Comparison of ENCODE assay signal across 9 cellular contexts in the genomic region with DNA sequence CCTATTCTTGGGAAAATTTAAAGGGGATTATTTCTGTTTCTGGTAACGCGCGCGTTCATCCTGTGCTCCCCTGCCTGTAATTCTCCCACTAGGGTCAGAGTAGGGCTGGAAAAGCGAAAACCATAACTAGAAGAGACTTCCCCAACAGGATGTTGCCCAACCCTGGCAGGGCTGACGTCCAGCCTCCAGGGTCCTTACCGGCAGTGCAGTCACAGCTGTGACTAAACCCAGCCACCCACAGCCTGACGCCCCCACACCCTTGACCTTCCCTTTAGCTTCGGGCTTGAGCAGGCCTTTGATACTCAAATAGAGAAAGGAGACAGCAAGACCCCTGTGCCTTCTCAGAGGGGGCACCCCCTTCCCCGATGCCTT. TPM values are rescaled to one million over a fixed set of nuclear protein-coding genes. Genes with fewer than 3 reads are reported as not detected.
DNase-seq lines count a peak whose midpoint lies in the region; ATAC-seq, FAIRE-seq and TF ChIP-seq lines count a peak whose summit lies in the region.
"Not testable (repeated sequence)": the region's sequence is repeated elsewhere in the genome, so short reads cannot be mapped to it uniquely, and the experiment has no call there.
"Had no signal": no experiment of that assay in that cellular context is flagged by ENCODE, and none has a peak within 500 bp of the region (broad histone marks: within the 10 kb centered on the region; RNA-seq: fewer than 3 reads in every experiment).

No MANE protein-coding gene starts in this region.

- not testable (repeated sequence) for H3K36me3 ChIP-seq in SJCRH30; smooth muscle cell (ENCODE audit: low read depth)

- H3K9me3 Mint-ChIP-seq in activated naive CD4-positive, alpha-beta T cell treated with anti-CD3 and anti-CD28 coated beads, Interleukin-2, amount 50 U/mL, for 72 hours: not testable (repeated sequence)

- H3K27ac ChIP-seq in SJCRH30 (peak overlapping the region; percentile 84), smooth muscle cell (ENCODE audit: low read depth) (peak overlapping the region; percentile 81)

- ATAC-seq in GM19463 (IDR thresholded peaks at IDR 0.05; ENCODE audit: unreplicated experiment): peak; percentile 58
- ATAC-seq in activated naive CD4-positive, alpha-beta T cell treated with anti-CD3 and anti-CD28 coated beads, Interleukin-2, amount 50 U/mL, for 72 hours: peak; percentile 66 to 93

- FAIRE-seq in HTR-8/SVneo (lab: Jason Lieb, UNC): peak; percentile 69

- not testable (repeated sequence) for TF ChIP-seq CTCF in fibroblast of villous mesenchyme (IDR thresholded peaks at IDR 0.05; ENCODE audit: insufficient read depth, low read depth, low read length); smooth muscle cell (IDR thresholded peaks at IDR 0.05; ENCODE audit: borderline replicate concordance, insufficient read depth, poor library complexity, severe bottlenecking)

- H3K4me2 ChIP-seq in smooth muscle cell: not testable (repeated sequence)

- H3K4me1 ChIP-seq in SJCRH30; smooth muscle cell (ENCODE audit: low read depth): not testable (repeated sequence)

- H3K9ac ChIP-seq in smooth muscle cell (ENCODE audit: low read depth): peak overlapping the region; percentile 47

- H3F3A ChIP-seq in smooth muscle cell (ENCODE audit: low read depth): not testable (repeated sequence)

- H4K20me1 ChIP-seq in smooth muscle cell (ENCODE audit: low read depth): not testable (repeated sequence)

- peak; percentile 73 to 74 for DNase-seq in AML-193 (lab: John Stamatoyannopoulos, UW)
- DNase-seq in HTR-8/SVneo (ENCODE audit: insufficient read length, low spot score): peak; percentile 50
- DNase-seq in SJCRH30: peak; percentile 70 to 77
- peak; percentile 8 to 87 for DNase-seq in activated naive CD4-positive, alpha-beta T cell treated with anti-CD3 and anti-CD28 coated beads, Interleukin-2, amount 50 U/mL, for 72 hours (ENCODE audit: low spot score in 2 of 2)
- peak; percentile 92 for DNase-seq in fibroblast of villous mesenchyme (ENCODE audit: low read depth)
- DNase-seq in medulla oblongata (ENCODE audit: extremely low spot score): peak; percentile 58
- DNase-seq in smooth muscle cell (lab: John Stamatoyannopoulos, UW; ENCODE audit: unreplicated experiment): not testable (repeated sequence)

- WGBS in smooth muscle cell (ENCODE audit: low lambda C conversion rate): 46% methylated on average over 9 of the region's 10 CpGs

- H3K79me2 ChIP-seq in smooth muscle cell (ENCODE audit: low read depth): not testable (repeated sequence)

- H3K27me3 ChIP-seq in SJCRH30; smooth muscle cell (ENCODE audit: low read depth): not testable (repeated sequence)

- not testable (repeated sequence) for H2AFZ ChIP-seq in smooth muscle cell (ENCODE audit: low read depth)

- H3K36me3 Mint-ChIP-seq in activated naive CD4-positive, alpha-beta T cell treated with anti-CD3 and anti-CD28 coated beads, Interleukin-2, amount 50 U/mL, for 72 hours: not testable (repeated sequence)

- H3K4me3 ChIP-seq in SJCRH30: peak overlapping the region; percentile 28
- H3K4me3 ChIP-seq in fibroblast of villous mesenchyme (ENCODE audit: low read depth, low read length); smooth muscle cell: not testable (repeated sequence)

- H3K27ac Mint-ChIP-seq in activated naive CD4-positive, alpha-beta T cell treated with anti-CD3 and anti-CD28 coated beads, Interleukin-2, amount 50 U/mL, for 72 hours: peak overlapping the region in 1 of 2 donors; percentile 78

- H3K9me3 ChIP-seq in SJCRH30 (replicated peaks); smooth muscle cell (replicated peaks; ENCODE audit: low read depth): not testable (repeated sequence)

RNA-seq across cellular contexts. Expression of a gene that starts 6.4 kb away (rescaled TPM):
- 0.66 and 0.85 TPM in 2 replicates for total RNA-seq in SJCRH30 (2014; rRNA removed; shearing (Covaris generic))
- total RNA-seq in activated naive CD4-positive, alpha-beta T cell treated with anti-CD3 and anti-CD28 coated beads, Interleukin-2, amount 50 U/mL, for 72 hours: 1 to 10 TPM; 1.2 to 4.7 TPM
- total RNA-seq in fibroblast of villous mesenchyme (0.43 and 0.97 TPM in 2 replicates), smooth muscle cell (2.0 and 2.3 TPM in 2 replicates)
- polyA plus RNA-seq in smooth muscle cell: 3.3 and 3.6 TPM in 2 replicates
- total RNA-seq: G401 had no signal

RNA-seq across cellular contexts. Expression of a gene that starts 50.3 kb away (rescaled TPM):
- total RNA-seq in SJCRH30 (2014; rRNA removed; shearing (Covaris generic)): not detected in 2 replicates
- total RNA-seq in activated naive CD4-positive, alpha-beta T cell treated with anti-CD3 and anti-CD28 coated beads, Interleukin-2, amount 50 U/mL, for 72 hours: not detected
- not detected in 2 replicates for total RNA-seq in fibroblast of villous mesenchyme
- total RNA-seq in smooth muscle cell: not detected in 2 replicates
- not detected in 2 replicates for polyA plus RNA-seq in smooth muscle cell
- total RNA-seq: G401 had no signal

RNA-seq across cellular contexts. Expression of a gene that starts 50.3 kb away (rescaled TPM):
- 0.02 TPM in 1 of 2 replicates, not detected in the other for total RNA-seq in SJCRH30 (2014; rRNA removed; shearing (Covaris generic))
- not detected for total RNA-seq in activated naive CD4-positive, alpha-beta T cell treated with anti-CD3 and anti-CD28 coated beads, Interleukin-2, amount 50 U/mL, for 72 hours
- total RNA-seq in fibroblast of villous mesenchyme (under 0.01 TPM in 1 of 2 replicates, not detected in the other), smooth muscle cell (not detected in 2 replicates)
- 0.11 TPM in 1 of 2 replicates, not detected in the other for polyA plus RNA-seq in smooth muscle cell
- total RNA-seq: G401 had no signal
